In the genomic region with DNA sequence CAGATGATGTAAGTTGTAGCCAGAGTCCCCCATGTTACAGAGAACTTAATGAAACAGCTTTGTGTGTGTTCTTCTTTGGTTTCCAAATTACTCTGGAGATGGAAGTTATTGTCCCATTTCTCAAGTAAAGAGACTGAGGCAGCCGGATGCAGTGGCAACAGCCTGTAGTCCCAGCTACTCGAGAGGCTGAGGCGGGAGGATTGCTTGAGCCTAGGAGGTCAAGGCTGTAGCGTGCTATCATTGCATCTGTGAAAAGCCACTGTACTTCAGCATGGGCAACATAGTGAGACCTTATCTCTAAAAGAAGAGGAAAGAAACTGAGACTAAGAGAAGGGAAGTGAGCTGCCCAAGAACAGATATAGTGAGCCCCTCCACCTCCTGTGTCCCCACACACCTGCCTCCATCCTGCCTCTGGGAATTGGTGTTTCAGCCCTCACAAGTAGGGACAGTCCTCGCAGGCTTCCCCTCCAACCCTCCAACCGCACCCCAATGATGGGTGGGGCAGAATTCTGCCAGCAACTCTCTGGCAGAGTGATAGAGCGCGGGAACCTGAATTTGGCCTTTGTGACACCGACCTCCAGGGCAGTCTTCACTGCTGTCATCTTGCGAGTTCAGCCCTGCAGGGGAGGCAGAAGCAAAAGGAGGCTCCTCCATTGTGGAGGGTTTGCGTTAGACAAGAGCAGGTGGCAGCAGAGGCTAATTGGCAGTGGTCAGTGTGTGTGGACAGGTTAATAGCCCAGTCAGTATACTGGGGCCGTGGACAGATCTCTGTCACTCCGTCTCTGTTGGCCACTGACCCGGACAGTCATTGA, we compare ENCODE assay signal across 8 cellular contexts. TPM values are rescaled to one million over a fixed set of nuclear protein-coding genes. Genes with fewer than 3 reads are reported as not detected.
A peak's percentile ranks its signal among the peaks of the same experiment; 100 is the strongest.
DNase-seq lines count a peak whose midpoint lies in the region; ATAC-seq and TF ChIP-seq lines count a peak whose summit lies in the region.

No MANE protein-coding gene starts in this region.

- H3K4me1 ChIP-seq in subcutaneous abdominal adipose tissue (ENCODE audit: control insufficient read depth in 5 of 5, insufficient read depth in 5 of 5, low read length in 5 of 5) = peaks cover 7 to 67% (median 62%) of the 10 kb centered on the region in 5 donors

- no peak for ATAC-seq in WTC11
- ATAC-seq in GM19324 (IDR thresholded peaks at IDR 0.05; ENCODE audit: low FRiP score, unreplicated experiment) = no peak
- ATAC-seq in GM21381 (IDR thresholded peaks at IDR 0.05; ENCODE audit: unreplicated experiment) = no peak

- CTCF ChIA-PET in activated CD4-positive, alpha-beta T cell treated with anti-CD3 and anti-CD28 coated beads, Interleukin-2, amount 10 ng/mL, durations not matched to agents 7 days and 5 days (lab: Charles Lee) = interaction anchor here (0.9 to 4.6 kb wide), 11 partner anchors 11 to 54 kb away, joined by 3 to 47 read pairs (median 11); partner anchors contain the start of genes GGA1 and LGALS1
- CTCF ChIA-PET in WTC11 (lab: Charles Lee) = interaction anchor here (0.6 to 12.1 kb wide), 8 partner anchors 11 to 52 kb away, joined by 3 to 161 read pairs (median 4); partner anchors contain the start of genes GGA1, SH3BP1 and TRIOBP

- H3K4me3 ChIP-seq in iPS-11a (ENCODE audit: low read depth, low read length) (peak overlapping the region; percentile 81), subcutaneous abdominal adipose tissue (ENCODE audit: low read depth in 1 of 5, low read length in 5 of 5) (peak overlapping the region in 4 of 5 donors; percentile 59 to 81 (median 72))

- no peaks in the 10 kb centered on the region for H3K27me3 ChIP-seq in subcutaneous abdominal adipose tissue (ENCODE audit: control insufficient read depth in 5 of 5, insufficient read depth in 4 of 5, low read length in 5 of 5)

- POLR2A ChIA-PET in activated CD4-positive, alpha-beta T cell treated with anti-CD3 and anti-CD28 coated beads, Interleukin-2, amount 10 ng/mL, durations not matched to agents 7 days and 5 days (lab: Charles Lee) = interaction anchor here (3.0 kb wide), 1 partner anchor 16 kb away, joined by 9 read pairs; the partner anchor contains the start of gene LGALS1
- POLR2A ChIA-PET in WTC11 (lab: Charles Lee) = no interaction called here

- H3K9me3 ChIP-seq in subcutaneous abdominal adipose tissue (ENCODE audit: control insufficient read depth in 5 of 5, low read length in 5 of 5) = no peaks in the 10 kb centered on the region

- peak overlapping the region; percentile 65 for H3K27ac Mint-ChIP-seq in activated CD4-positive, alpha-beta T cell treated with anti-CD3 and anti-CD28 coated beads, Interleukin-2, amount 10 ng/mL, durations not matched to agents 7 days and 5 days
- H3K27ac Mint-ChIP-seq in WTC11 = no peak overlapping the region

- H3K9ac ChIP-seq in subcutaneous abdominal adipose tissue (ENCODE audit: low read length in 5 of 5) = peak overlapping the region in 4 of 5 donors; percentile 66 to 77 (median 72)

- TF ChIP-seq CTCF in WTC11 (IDR thresholded peaks at IDR 0.05) = no peak

- no peaks in the 10 kb centered on the region for H3K9me3 Mint-ChIP-seq in activated CD4-positive, alpha-beta T cell treated with anti-CD3 and anti-CD28 coated beads, Interleukin-2, amount 10 ng/mL, durations not matched to agents 7 days and 5 days
- H3K9me3 Mint-ChIP-seq in WTC11 = no peaks in the 10 kb centered on the region

- peak overlapping the region; percentile 82 for H3K4me3 Mint-ChIP-seq in activated CD4-positive, alpha-beta T cell treated with anti-CD3 and anti-CD28 coated beads, Interleukin-2, amount 10 ng/mL, durations not matched to agents 7 days and 5 days
- H3K4me3 Mint-ChIP-seq in WTC11 = peak overlapping the region; percentile 77

- peak overlapping the region; percentile 77 for H3K27ac ChIP-seq in subcutaneous abdominal adipose tissue (ENCODE audit: low read depth, low read length)

- no peak for DNase-seq in activated CD4-positive, alpha-beta T cell treated with anti-CD3 and anti-CD28 coated beads, Interleukin-2, amount 10 ng/mL, durations not matched to agents 7 days and 5 days
- no peak for DNase-seq in activated CD4-positive, alpha-beta T cell treated with anti-CD3 and anti-CD28 coated beads, Interleukin-2, amount 50 U/mL, for 1 hour
- DNase-seq in WTC11 (ENCODE audit: low spot score) (no peak), medulla oblongata (ENCODE audit: extremely low spot score) (no peak)

- peaks cover 9% of the 10 kb centered on the region for H3K36me3 Mint-ChIP-seq in activated CD4-positive, alpha-beta T cell treated with anti-CD3 and anti-CD28 coated beads, Interleukin-2, amount 10 ng/mL, durations not matched to agents 7 days and 5 days (ENCODE audit: low read depth)
- H3K36me3 Mint-ChIP-seq in WTC11 = peaks cover 3% of the 10 kb centered on the region; the same call in 1 of the 2 replicates

- no peaks in the 10 kb centered on the region for H3K27me3 Mint-ChIP-seq in activated CD4-positive, alpha-beta T cell treated with anti-CD3 and anti-CD28 coated beads, Interleukin-2, amount 10 ng/mL, durations not matched to agents 7 days and 5 days
- no peaks in the 10 kb centered on the region for H3K27me3 Mint-ChIP-seq in WTC11 (ENCODE audit: low read depth)

- H3K36me3 ChIP-seq in subcutaneous abdominal adipose tissue (ENCODE audit: control insufficient read depth in 5 of 5, insufficient read depth in 5 of 5, low read length in 5 of 5) = no peaks in the 10 kb centered on the region

- peaks cover 42% of the 10 kb centered on the region for H3K4me1 Mint-ChIP-seq in activated CD4-positive, alpha-beta T cell treated with anti-CD3 and anti-CD28 coated beads, Interleukin-2, amount 10 ng/mL, durations not matched to agents 7 days and 5 days
- peaks cover 29% of the 10 kb centered on the region for H3K4me1 Mint-ChIP-seq in WTC11

TF ChIP-seq in WTC11, 78 proteins besides CTCF, POLR2A, EP300 and RAD21 (continues in another document):
- TF ChIP-seq ETV6 (CRISPR knock-in tag; IDR thresholded peaks at IDR 0.05) (no peak), MXD4 (CRISPR knock-in tag; IDR thresholded peaks at IDR 0.05; ENCODE audit: borderline replicate concordance) (no peak), ZNF396 (CRISPR knock-in tag; IDR thresholded peaks at IDR 0.05; ENCODE audit: borderline replicate concordance) (no peak), ZNF219 (CRISPR knock-in tag; IDR thresholded peaks at IDR 0.05; ENCODE audit: borderline replicate concordance) (no peak), ZNF281 (CRISPR knock-in tag; IDR thresholded peaks at IDR 0.05) (no peak)
- TF ChIP-seq, protein P1, sequence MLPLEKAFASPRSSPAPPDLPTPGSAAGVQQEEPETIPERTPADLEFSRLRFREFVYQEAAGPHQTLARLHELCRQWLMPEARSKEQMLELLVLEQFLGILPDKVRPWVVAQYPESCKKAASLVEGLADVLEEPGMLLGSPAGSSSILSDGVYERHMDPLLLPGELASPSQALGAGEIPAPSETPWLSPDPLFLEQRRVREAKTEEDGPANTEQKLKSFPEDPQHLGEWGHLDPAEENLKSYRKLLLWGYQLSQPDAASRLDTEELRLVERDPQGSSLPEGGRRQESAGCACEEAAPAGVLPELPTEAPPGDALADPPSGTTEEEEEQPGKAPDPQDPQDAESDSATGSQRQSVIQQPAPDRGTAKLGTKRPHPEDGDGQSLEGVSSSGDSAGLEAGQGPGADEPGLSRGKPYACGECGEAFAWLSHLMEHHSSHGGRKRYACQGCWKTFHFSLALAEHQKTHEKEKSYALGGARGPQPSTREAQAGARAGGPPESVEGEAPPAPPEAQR (CRISPR knock-in tag; IDR thresholded peaks at IDR 0.05) = no peak
- TF ChIP-seq, protein P2, sequence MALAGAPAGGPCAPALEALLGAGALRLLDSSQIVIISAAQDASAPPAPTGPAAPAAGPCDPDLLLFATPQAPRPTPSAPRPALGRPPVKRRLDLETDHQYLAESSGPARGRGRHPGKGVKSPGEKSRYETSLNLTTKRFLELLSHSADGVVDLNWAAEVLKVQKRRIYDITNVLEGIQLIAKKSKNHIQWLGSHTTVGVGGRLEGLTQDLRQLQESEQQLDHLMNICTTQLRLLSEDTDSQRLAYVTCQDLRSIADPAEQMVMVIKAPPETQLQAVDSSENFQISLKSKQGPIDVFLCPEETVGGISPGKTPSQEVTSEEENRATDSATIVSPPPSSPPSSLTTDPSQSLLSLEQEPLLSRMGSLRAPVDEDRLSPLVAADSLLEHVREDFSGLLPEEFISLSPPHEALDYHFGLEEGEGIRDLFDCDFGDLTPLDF (CRISPR knock-in tag; IDR thresholded peaks at IDR 0.05) = no peak

RNA-seq across cellular contexts. Expression of gene PDXP, which starts 1.6 kb away (rescaled TPM):
- total RNA-seq in activated CD4-positive, alpha-beta T cell treated with anti-CD3 and anti-CD28 coated beads, Interleukin-2, amount 10 ng/mL, durations not matched to agents 7 days and 5 days = 10 to 100 TPM; 21.5 to 21.8 TPM
- total RNA-seq in WTC11 (2021) = 36.1 to 42.5 TPM (median 42.3 TPM) in 3 replicates

RNA-seq across cellular contexts. Expression of gene LGALS1, which starts 15.3 kb away (rescaled TPM):
- 1,000 to 10,000 TPM; 1,140 to 1,273 TPM for total RNA-seq in activated CD4-positive, alpha-beta T cell treated with anti-CD3 and anti-CD28 coated beads, Interleukin-2, amount 10 ng/mL, durations not matched to agents 7 days and 5 days
- total RNA-seq in WTC11 (2021) = 17.3 to 23.5 TPM (median 19.2 TPM) in 3 replicates

RNA-seq across cellular contexts. Expression of gene SH3BP1, which starts 20.6 kb away (rescaled TPM):
- 100 to 1,000 TPM; 184 to 187 TPM for total RNA-seq in activated CD4-positive, alpha-beta T cell treated with anti-CD3 and anti-CD28 coated beads, Interleukin-2, amount 10 ng/mL, durations not matched to agents 7 days and 5 days
- 35.4 to 39.4 TPM (median 36.6 TPM) in 3 replicates for total RNA-seq in WTC11 (2021)

RNA-seq across cellular contexts. Expression of gene NOL12, which starts 26.0 kb away (rescaled TPM):
- total RNA-seq in activated CD4-positive, alpha-beta T cell treated with anti-CD3 and anti-CD28 coated beads, Interleukin-2, amount 10 ng/mL, durations not matched to agents 7 days and 5 days = 10 to 100 TPM; 57.3 to 57.7 TPM
- total RNA-seq in WTC11 (2021) = 20.3 to 24.9 TPM (median 22.0 TPM) in 3 replicates

RNA-seq across cellular contexts. Expression of gene TRIOBP, which starts 36.7 kb away (rescaled TPM):
- total RNA-seq in activated CD4-positive, alpha-beta T cell treated with anti-CD3 and anti-CD28 coated beads, Interleukin-2, amount 10 ng/mL, durations not matched to agents 7 days and 5 days = 10 to 100 TPM; 44.1 to 53.5 TPM
- 54.0 to 58.9 TPM (median 56.8 TPM) in 3 replicates for total RNA-seq in WTC11 (2021)

Comparison
In these comparisons a context has a peak if more than half of its experiments do, and no peak if none do; other contexts are left out.
1. RNA of gene LGALS1, which starts 15.3 kb away (total RNA-seq): 1,140 to 1,273 TPM in activated CD4-positive, alpha-beta T cell treated with anti-CD3 and anti-CD28 coated beads, Interleukin-2, amount 10 ng/mL, durations not matched to agents 7 days and 5 days; 17.3 to 23.5 TPM in WTC11; every median in the first group is over 10 times any median in the second.